Comparison of ENCODE assay signal across 19 cellular contexts in the genomic region with DNA sequence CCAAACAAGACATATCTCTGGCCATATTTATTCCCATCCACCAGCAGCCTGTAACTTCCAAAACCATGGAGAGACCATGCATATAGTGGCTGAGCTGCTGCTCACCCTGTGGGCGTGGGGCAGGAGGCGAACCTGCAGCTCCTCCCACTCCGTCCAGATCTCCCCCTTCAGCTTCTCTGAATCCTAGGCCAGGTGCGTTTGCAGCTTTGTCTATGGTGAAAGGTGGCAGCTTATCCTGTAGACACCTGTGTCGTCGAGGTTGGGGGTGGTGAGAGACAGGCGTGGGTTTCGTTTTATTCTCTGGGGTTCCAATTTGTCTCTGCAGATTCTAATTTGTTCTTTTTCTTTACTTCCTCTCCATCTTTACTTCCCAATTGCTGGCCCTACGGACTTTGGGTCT. TPM values are rescaled to one million over a fixed set of nuclear protein-coding genes. Genes with fewer than 3 reads are reported as not detected.
DNase-seq lines count a peak whose midpoint lies in the region; ATAC-seq and TF ChIP-seq lines count a peak whose summit lies in the region.
"Had no signal": no experiment of that assay in that cellular context is flagged by ENCODE, and none has a peak within 500 bp of the region (broad histone marks: within the 10 kb centered on the region; RNA-seq: fewer than 3 reads in every experiment).

No MANE protein-coding gene starts in this region.

- H3K14ac ChIP-seq in H9 (ENCODE audit: insufficient read depth, low read length), result no peak overlapping the region

- no peak overlapping the region for H2BK12ac ChIP-seq in H9 (ENCODE audit: insufficient read length, low read depth, low read length)

- H3T11ph ChIP-seq in H9 (ENCODE audit: low read length), result no peak overlapping the region

- peaks cover 8 to 10% of the 10 kb centered on the region in 2 experiments for H3K9me3 Mint-ChIP-seq in H9

- no peak overlapping the region for H3K23ac ChIP-seq in H9 (ENCODE audit: insufficient read length, low read depth, low read length)

- no peak overlapping the region for H3K4ac ChIP-seq in H9 (ENCODE audit: low read depth, low read length)

- no peak overlapping the region for H2BK5ac ChIP-seq in H9 (ENCODE audit: insufficient read length, low read length)

- DNase-seq in H9, result peak; percentile 31
- peak in 1 of 2 donors; percentile 18 for DNase-seq in left colon
- no peak for DNase-seq in activated CD8-positive, alpha-beta memory T cell treated with anti-CD3 and anti-CD28 coated beads, Interleukin-2, amount 50 U/mL, for 4 hours
- no peak for DNase-seq in left lobe of liver (ENCODE audit: low spot score)
- no peak for DNase-seq in ACHN
- DNase-seq: BE2C, EL, GM23248, NCI-H1092, NCI-H1436, NCI-H1930, NCI-H748 treated with DMSO at 0.1 percent for 48 hours, SIG-M5, SK-N-SH had no signal

- H3K27me3 Mint-ChIP-seq in H9 (ENCODE audit: low read depth), result peaks cover 14% of the 10 kb centered on the region

- H4K8ac ChIP-seq in H9 (replicated peaks; ENCODE audit: insufficient read length, low read depth, low read length), result no peak overlapping the region

- H2BK20ac ChIP-seq in H9 (ENCODE audit: low read depth, low read length, poor library complexity, severe bottlenecking), result no peak overlapping the region

- no CpG with 5 or more reads among the region's 9 CpGs for WGBS in H9 (ENCODE audit: extremely low coverage, insufficient read length, low lambda C conversion rate)

- peaks cover 10% of the 10 kb centered on the region for H3K4me1 ChIP-seq in H9 (ENCODE audit: insufficient read depth, low read length)
- H3K4me1 ChIP-seq: BE2C had no signal

- no peak overlapping the region for H2BK120ac ChIP-seq in H9 (ENCODE audit: low read depth, low read length, poor library complexity, severe bottlenecking)

- H3K9me3 ChIP-seq in H9 (ENCODE audit: control insufficient read depth, low read depth, low read length), result no peaks in the 10 kb centered on the region
- H3K9me3 ChIP-seq: BE2C, SK-N-SH had no signal

- no peak overlapping the region for H3K18ac ChIP-seq in H9 (ENCODE audit: insufficient read length, low read depth, low read length)

- peak overlapping the region in 1 of 3 experiments; percentile 76; a peak in 1 of 7 replicates for H3K27ac Mint-ChIP-seq in H9

- intact Hi-C loops in left colon (cut with DNase I, micrococcal nuclease), result no loop called here

- no peak overlapping the region for H2AK5ac ChIP-seq in H9 (ENCODE audit: insufficient read length, low read length)

- H4K91ac ChIP-seq in H9 (ENCODE audit: insufficient read length, low read depth, low read length), result no peak overlapping the region

- H2BK15ac ChIP-seq in H9 (ENCODE audit: low read depth, low read length), result no peak overlapping the region

- no peak overlapping the region for H3K56ac ChIP-seq in H9 (ENCODE audit: insufficient read length, low read depth, low read length)

- no peaks in the 10 kb centered on the region; the same call in 1 of the 2 replicates for H3K27me3 ChIP-seq in H9 (ENCODE audit: insufficient read depth, low read length)

- in situ Hi-C loops in ACHN (cut with HindIII; ENCODE audit: low pct_ligation_motif_present, low pct_unique_long_range_greater_than_20kb, low sequenced_read_pairs), result no loop called here

- no peak overlapping the region for H3K4me2 ChIP-seq in H9 (ENCODE audit: insufficient read depth, insufficient read length, low read length)
- H3K4me2 ChIP-seq: SK-N-SH had no signal

- H3K4me1 Mint-ChIP-seq in H9, result peaks cover 40 to 47% of the 10 kb centered on the region in 2 experiments

- H4K5ac ChIP-seq in H9 (ENCODE audit: insufficient read length, low read depth, low read length), result no peak overlapping the region

- no peak overlapping the region for H2AFZ ChIP-seq in H9 (ENCODE audit: low read length)
- H2AFZ ChIP-seq: GM23248 had no signal

- peak overlapping the region in 1 of 2 experiments; percentile 52; a peak in 1 of 5 replicates for H3K4me3 Mint-ChIP-seq in H9

- no peaks in the 10 kb centered on the region for H3K79me2 ChIP-seq in H9 (ENCODE audit: insufficient read depth, low read length)

- peak; percentile 28 for ATAC-seq in left colon
- ATAC-seq in left lobe of liver, result no peak
- no peak for ATAC-seq in HG02571 (IDR thresholded peaks at IDR 0.05; ENCODE audit: unreplicated experiment)
- ATAC-seq: HCT116 had no signal

- 0 out of 2 replicates have a peak overlapping the region, but pooled peaks have one; percentile 71 for H3K27ac ChIP-seq in 22Rv1
- H3K27ac ChIP-seq in H9 (ENCODE audit: insufficient read length, low read depth, low read length), result no peak overlapping the region
- peak overlapping the region; percentile 91 for H3K27ac ChIP-seq in VCaP
- H3K27ac ChIP-seq: GM23248 had no signal

- no peaks in the 10 kb centered on the region for H3K79me1 ChIP-seq in H9 (ENCODE audit: insufficient read depth, low read depth, low read length, poor library complexity, severe bottlenecking)

- H3K36me3 Mint-ChIP-seq in H9 (ENCODE audit: insufficient read depth in 1 of 3, low read depth in 3 of 3), result peaks cover 3 to 5% (median 5%) of the 10 kb centered on the region in 3 experiments; a peak in 5 of 7 replicates

- TF ChIP-seq CTCF in 22Rv1 (IDR thresholded peaks at IDR 0.05) (no peak), H9 (conservative IDR thresholded peaks at IDR 0.05) (no peak), VCaP (conservative IDR thresholded peaks at IDR 0.05) (no peak)

- H4K20me1 ChIP-seq in H9 (ENCODE audit: control insufficient read depth, insufficient read depth, insufficient read length), result no peaks in the 10 kb centered on the region

- H3K9ac ChIP-seq in H9 (ENCODE audit: extremely low read depth, insufficient read length, low read length), result no peak overlapping the region
- H3K9ac ChIP-seq: GM23248, SK-N-SH had no signal

- H3K23me2 ChIP-seq in H9 (ENCODE audit: insufficient read length, low read depth, low read length, poor library complexity, severe bottlenecking), result no peaks in the 10 kb centered on the region

RNA-seq across cellular contexts. Expression of gene ANKS4B, which starts 9.7 kb away (rescaled TPM):
- 0.07 and 0.09 TPM in 2 replicates for total RNA-seq in H9 (2021)
- 10 to 100 TPM; 47.2 to 56.1 TPM for total RNA-seq in left colon
- total RNA-seq in left lobe of liver, result 13.8 TPM
- total RNA-seq: GM23248, LHCN-M2 had no signal

RNA-seq across cellular contexts. Expression of gene ZP2, which starts 12.4 kb away (rescaled TPM):
- total RNA-seq in H9 (2021) (not detected in 2 replicates), left colon (under 1 TPM in 1 of 2 donors, not detected in 1; 0.18 TPM), left lobe of liver (not detected)
- total RNA-seq: GM23248, LHCN-M2 had no signal

RNA-seq across cellular contexts. Expression of gene CRYM, which starts 54.3 kb away (rescaled TPM):
- 16.4 and 17.8 TPM in 2 replicates for total RNA-seq in H9 (2021)
- 10 to 100 TPM; 12.9 to 15.7 TPM for total RNA-seq in left colon
- total RNA-seq in left lobe of liver, result 7.2 TPM
- total RNA-seq: GM23248 had no signal

Comparison
In these comparisons a context has a peak if more than half of its experiments do, and no peak if none do; other contexts are left out.
1. RNA of gene ANKS4B, which starts 9.7 kb away (total RNA-seq): 47.2 to 56.1 TPM in left colon and 13.8 TPM in left lobe of liver (single experiment); 0.07 to 0.09 TPM in H9; every median in the first group is over 10 times any median in the second.